In genomic region chr3:191502583-191502982, GRCh38 we compare ENCODE assay signal across 14 cellular contexts. TPM values are rescaled to one million over a fixed set of nuclear protein-coding genes. Genes with fewer than 3 reads are reported as not detected.
DNase-seq lines count a peak whose midpoint lies in the region; ATAC-seq and TF ChIP-seq lines count a peak whose summit lies in the region.
"Had no signal": no experiment of that assay in that cellular context is flagged by ENCODE, and none has a peak within 500 bp of the region (broad histone marks: within the 10 kb centered on the region; RNA-seq: fewer than 3 reads in every experiment).

No MANE protein-coding gene starts in this region.

- H3K79me2 ChIP-seq in SK-N-SH (ENCODE audit: insufficient read depth), result no peaks in the 10 kb centered on the region

- H3K27ac Mint-ChIP-seq in endodermal cell, result no peak overlapping the region
- H3K27ac Mint-ChIP-seq: T-helper 2 cell treated with Interferon-gamma antibody and Interleukin-4, amounts not matched to agents 5 μg/mL and 100 μg/mL, for 36 hours had no signal

- peak; percentile 24; the same call in 1 of the 2 replicates for TF ChIP-seq RAD21 in SK-N-SH (IDR thresholded peaks at IDR 0.05; ENCODE audit: low read length)

- TF ChIP-seq CTCF in SK-N-SH (IDR thresholded peaks at IDR 0.05), result peak; percentile 46
- peak; percentile 83 for TF ChIP-seq CTCF in endodermal cell (conservative IDR thresholded peaks at IDR 0.05)

- no peaks in the 10 kb centered on the region for H3K36me3 Mint-ChIP-seq in endodermal cell (ENCODE audit: low read depth)

- H3K9me3 Mint-ChIP-seq in endodermal cell, result no peaks in the 10 kb centered on the region
- H3K9me3 Mint-ChIP-seq: activated T-cell treated with anti-CD3 and anti-CD28 coated beads, Interleukin-2, amount 50 U/mL, for 4 hours; T-helper 2 cell treated with Interferon-gamma antibody and Interleukin-4, amounts not matched to agents 5 μg/mL and 100 μg/mL, for 36 hours had no signal

- H2AFZ ChIP-seq in SK-N-SH (ENCODE audit: low read depth), result no peak overlapping the region

- no peaks in the 10 kb centered on the region for H3F3A ChIP-seq in SK-N-SH (replicated peaks; ENCODE audit: insufficient read depth)

- ATAC-seq in SK-N-SH treated with all-trans-retinoic acid at 6 μM for 48 hours, result no peak
- ATAC-seq: activated T-cell treated with anti-CD3 and anti-CD28 coated beads, Interleukin-2, amount 50 U/mL, for 4 hours had no signal

- H3K27me3 ChIP-seq in SK-N-SH (ENCODE audit: insufficient read depth) (no peaks in the 10 kb centered on the region), endodermal cell (ENCODE audit: control insufficient read depth, insufficient read depth, low read length, poor library complexity, severe bottlenecking) (no peaks in the 10 kb centered on the region)

- POLR2A ChIA-PET in SK-N-SH (lab: Yijun Ruan, JAX), result no interaction called here

- CTCF ChIA-PET in SK-N-SH (lab: Yijun Ruan, JAX), result no interaction called here

- no peaks in the 10 kb centered on the region for H4K20me1 ChIP-seq in SK-N-SH (ENCODE audit: insufficient read depth)

- 72% methylated on average over 3 of the region's 3 CpGs for WGBS in SK-N-SH (ENCODE audit: low lambda C conversion rate)
- 75 to 83% methylated on average over 1 to 3 of the region's 3 CpGs for WGBS in endodermal cell (ENCODE audit: insufficient coverage in 1 of 2, insufficient read length in 1 of 2), 2 experiments

- no peaks in the 10 kb centered on the region for H3K9me2 ChIP-seq in SK-N-SH

- no peaks in the 10 kb centered on the region for H3K27me3 Mint-ChIP-seq in endodermal cell (ENCODE audit: insufficient read depth)

- H3K36me3 ChIP-seq in SK-N-SH (replicated peaks in 1 of 2; ENCODE audit: control insufficient read depth in 1 of 2, insufficient read depth in 2 of 2, low read length in 1 of 2) (no peaks in the 10 kb centered on the region), endodermal cell (ENCODE audit: control insufficient read depth, insufficient read depth, low read length) (no peaks in the 10 kb centered on the region)

- H3K9ac ChIP-seq in SK-N-SH (no peak overlapping the region), endodermal cell (ENCODE audit: extremely low read depth, low read length, poor library complexity, severe bottlenecking) (no peak overlapping the region)

- no peak overlapping the region for H3K4me2 ChIP-seq in SK-N-SH

- no peak for DNase-seq in SK-N-SH
- DNase-seq in NCI-H69 (lab: John Stamatoyannopoulos, UW), result peak; percentile 36
- DNase-seq in endodermal cell, result no peak
- DNase-seq in renal cortical epithelial cell (ENCODE audit: low read depth), result peak; percentile 30
- DNase-seq in NOMO-1 treated with DMSO at 0.1 percent for 48 hours (lab: John Stamatoyannopoulos, UW; ENCODE audit: unreplicated experiment), result no peak
- no peak for DNase-seq in NCI-H187 treated with DMSO at 0.1 percent for 48 hours (lab: John Stamatoyannopoulos, UW)
- no peak for DNase-seq in caudate nucleus (lab: John Stamatoyannopoulos, UW)
- DNase-seq: activated T-cell treated with anti-CD3 and anti-CD28 coated beads, Interleukin-2, amount 50 U/mL, for 4 hours; AML-193 had no signal

- no peak overlapping the region for H3K4me3 Mint-ChIP-seq in endodermal cell
- H3K4me3 Mint-ChIP-seq: activated T-cell treated with anti-CD3 and anti-CD28 coated beads, Interleukin-2, amount 50 U/mL, for 4 hours; T-helper 2 cell treated with Interferon-gamma antibody and Interleukin-4, amounts not matched to agents 5 μg/mL and 100 μg/mL, for 36 hours had no signal

- peaks cover 0 to 8% of the 10 kb centered on the region in 2 experiments; a peak in 2 of 4 replicates for H3K4me1 ChIP-seq in SK-N-SH (ENCODE audit: control insufficient read depth in 1 of 2, insufficient read depth in 2 of 2, low read depth in 1 of 2, low read length in 1 of 2)
- no peaks in the 10 kb centered on the region for H3K4me1 ChIP-seq in endodermal cell (ENCODE audit: control insufficient read depth, insufficient read depth, low read length)

- H3K27ac ChIP-seq in SK-N-SH (ENCODE audit: low read depth in 2 of 2, low read length in 1 of 2), result no peak overlapping the region
- no peak overlapping the region for H3K27ac ChIP-seq in endodermal cell (ENCODE audit: low read depth, low read length)
- H3K27ac ChIP-seq in caudate nucleus (ENCODE audit: low read depth, low read length), result no peak overlapping the region

- TF ChIP-seq EP300 in SK-N-SH (IDR thresholded peaks at IDR 0.05; ENCODE audit: borderline replicate concordance in 1 of 2, low read depth in 1 of 2, low read length in 1 of 2), result no peak

- no peak overlapping the region for H3K4me3 ChIP-seq in SK-N-SH (ENCODE audit: low read depth in 2 of 2, low read length in 1 of 2)
- no peak overlapping the region for H3K4me3 ChIP-seq in endodermal cell (ENCODE audit: low read length)

- peaks cover 8% of the 10 kb centered on the region for H3K4me1 Mint-ChIP-seq in endodermal cell

- no peaks in the 10 kb centered on the region for H3K9me3 ChIP-seq in SK-N-SH
- no peaks in the 10 kb centered on the region for H3K9me3 ChIP-seq in endodermal cell (ENCODE audit: control insufficient read depth, low read length)

TF ChIP-seq in SK-N-SH, 30 proteins besides CTCF, POLR2A, EP300 and RAD21:
- no peak for TF ChIP-seq ELF1 (IDR thresholded peaks at IDR 0.05)
- TF ChIP-seq CHD2 (IDR thresholded peaks at IDR 0.05; ENCODE audit: low read length, partially characterized antibody), result no peak
- no peak for TF ChIP-seq IRF3 (IDR thresholded peaks at IDR 0.05; ENCODE audit: low read depth, low read length)
TF ChIP-seq in SK-N-SH: peak in this region for 0.

TF ChIP-seq in SK-N-SH treated with all-trans-retinoic acid at 6 μM for 48 hours, 23 proteins besides CTCF, POLR2A, EP300 and RAD21:
- TF ChIP-seq CSRNP3 (CRISPR knock-in tag; IDR thresholded peaks at IDR 0.05) (no peak), CSDC2 (CRISPR knock-in tag; IDR thresholded peaks at IDR 0.05) (no peak), CREB5 (CRISPR knock-in tag; IDR thresholded peaks at IDR 0.05; ENCODE audit: low read depth) (no peak), BACH2 (CRISPR knock-in tag; IDR thresholded peaks at IDR 0.05; ENCODE audit: borderline replicate concordance) (no peak), ZNF70 (CRISPR knock-in tag; IDR thresholded peaks at IDR 0.05) (no peak), PATZ1 (CRISPR knock-in tag; IDR thresholded peaks at IDR 0.05; ENCODE audit: borderline replicate concordance) (no peak), ZNF565 (CRISPR knock-in tag; conservative IDR thresholded peaks at IDR 0.05; ENCODE audit: low read depth) (no peak)

RNA-seq across cellular contexts. Expression of gene PYDC2, which starts 41.6 kb away (rescaled TPM):
- polyA plus RNA-seq in SK-N-SH (2012; rRNA removed), result not detected in 2 replicates
- polyA plus RNA-seq in SK-N-SH (2012; cell fraction: cytosol; rRNA removed), result not detected in 2 replicates
- polyA plus RNA-seq in SK-N-SH (2012; cell fraction: nucleus; rRNA removed), result not detected in 2 replicates
- not detected for total RNA-seq in endodermal cell
- polyA plus RNA-seq in endodermal cell (2013, experiment 1 of 2), result not detected
- not detected for polyA plus RNA-seq in endodermal cell (2013, experiment 2 of 2)
- not detected in 2 replicates for total RNA-seq in renal cortical epithelial cell
- total RNA-seq: activated T-cell treated with anti-CD3 and anti-CD28 coated beads, Interleukin-2, amount 50 U/mL, for 4 hours; dermis microvascular lymphatic vessel endothelial cell; NCI-H460; posterior vena cava had no signal

Comparison
In these comparisons a context has a peak if more than half of its experiments do, and no peak if none do; other contexts are left out.
1. DNase-seq: peak in NCI-H69 (single experiment) and renal cortical epithelial cell (single experiment); none in SK-N-SH (single experiment), endodermal cell (single experiment), NOMO-1 treated with DMSO at 0.1 percent for 48 hours (single experiment), NCI-H187 treated with DMSO at 0.1 percent for 48 hours (single experiment) and caudate nucleus (0 of 61).